21 cellular contexts compared by ENCODE assay signal in the genomic region with DNA sequence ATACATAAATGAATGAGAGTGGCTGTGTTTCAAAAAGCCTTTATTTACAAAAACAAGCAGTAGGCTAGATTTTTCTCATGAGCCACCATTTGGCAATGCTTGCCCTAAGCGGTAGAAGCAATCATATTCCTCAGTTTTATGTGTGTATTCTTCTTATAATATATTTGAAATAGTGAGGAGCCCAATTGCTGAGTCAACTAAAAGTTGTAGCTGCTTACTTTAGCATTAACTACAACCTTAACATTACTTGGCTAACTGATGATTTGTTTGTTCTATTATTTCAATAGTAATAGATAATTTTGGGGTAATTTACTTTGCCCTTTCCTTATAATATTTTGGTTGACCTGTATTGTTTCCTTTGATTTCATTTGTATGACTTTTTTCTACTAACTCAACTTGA.
"Had no signal": no experiment of that assay in that cellular context is flagged by ENCODE, and none has a peak within 500 bp of the region (broad histone marks: within the 10 kb centered on the region; RNA-seq: fewer than 3 reads in every experiment).

No MANE protein-coding gene starts in this region.

- DNase-seq: MV-4-11; NCI-H1048; NCI-H1105; NCI-H1417; NCI-H1436 treated with DMSO at 0.1 percent for 48 hours; NCI-H1694; NCI-H187 treated with DMSO at 0.1 percent for 48 hours; NCI-H2081; NCI-H2107; NCI-H2171 treated with DMSO at 0.1 percent for 48 hours; NCI-H345; NCI-H446 treated with DMSO at 0.1 percent for 48 hours; NCI-H510A treated with DMSO at 0.1 percent for 48 hours; NCI-H526; NCI-H748 treated with DMSO at 0.1 percent for 48 hours; NK-92 treated with Interleukin-12 subunit alpha and Interleukin-12 subunit beta, amount 100 ng/mL, for 24 hours; PC-3; SHP77; SK-N-SH; SW 1271; T-cell had no signal
